30 cellular contexts compared by ENCODE assay signal in genomic region chr17:43383372-43383771, GRCh38.
"Had no signal": no experiment of that assay in that cellular context is flagged by ENCODE, and none has a peak within 500 bp of the region (broad histone marks: within the 10 kb centered on the region; RNA-seq: fewer than 3 reads in every experiment).

No MANE protein-coding gene starts in this region.

- ATAC-seq: activated CD8-positive, alpha-beta T cell treated with anti-CD3 and anti-CD28 coated beads for 36 hours; activated T-cell treated with anti-CD3 and anti-CD28 coated beads, Interleukin-2, amount 50 U/mL, for 72 hours; activated T-helper 17 cell treated with anti-CD3 and anti-CD28 coated beads, Interleukin-2, amount 50 U/mL, for 72 hours; Panc1 had no signal

- H3K27ac Mint-ChIP-seq: activated CD4-positive, alpha-beta T cell treated with anti-CD3 and anti-CD28 coated beads, Interleukin-2, amount 10 ng/mL, durations not matched to agents 24 days and 14 days; activated CD8-positive, alpha-beta T cell treated with anti-CD3 and anti-CD28 coated beads for 36 hours; activated naive CD8-positive, alpha-beta T cell treated with anti-CD3 and anti-CD28 coated beads for 36 hours; activated T-cell treated with anti-CD3 and anti-CD28 coated beads, Interleukin-2, amount 50 U/mL, for 72 hours; activated T-helper 17 cell treated with anti-CD3 and anti-CD28 coated beads, Interleukin-2, amount 50 U/mL, for 72 hours; T-helper 2 cell treated with Interferon-gamma antibody and Interleukin-4, amounts not matched to agents 5 μg/mL and 100 μg/mL, for 36 hours had no signal

- H3K4me3 Mint-ChIP-seq: activated CD4-positive, alpha-beta T cell treated with anti-CD3 and anti-CD28 coated beads, Interleukin-2, amount 10 ng/mL, durations not matched to agents 24 days and 14 days; activated CD8-positive, alpha-beta T cell treated with anti-CD3 and anti-CD28 coated beads for 36 hours; activated naive CD8-positive, alpha-beta T cell treated with anti-CD3 and anti-CD28 coated beads for 36 hours; activated T-cell treated with anti-CD3 and anti-CD28 coated beads, Interleukin-2, amount 50 U/mL, for 72 hours; activated T-helper 17 cell treated with anti-CD3 and anti-CD28 coated beads, Interleukin-2, amount 50 U/mL, for 72 hours; T-helper 2 cell treated with Interferon-gamma antibody and Interleukin-4, amounts not matched to agents 5 μg/mL and 100 μg/mL, for 36 hours had no signal

- H3K27me3 ChIP-seq: ascending aorta, cardiac muscle cell, SJCRH30 had no signal

- DNase-seq: activated CD4-positive, alpha-beta T cell treated with anti-CD3 and anti-CD28 coated beads, Interleukin-2, amount 10 ng/mL, durations not matched to agents 24 days and 14 days; activated CD4-positive, alpha-beta T cell treated with anti-CD3 and anti-CD28 coated beads, Interleukin-2, amount 50 U/mL, for 4 hours; activated CD8-positive, alpha-beta T cell treated with anti-CD3 and anti-CD28 coated beads for 36 hours; activated effector memory CD4-positive, alpha-beta T cell treated with anti-CD3 and anti-CD28 coated beads, Interleukin-2, amount 50 U/mL, for 16 hours; activated naive CD4-positive, alpha-beta T cell; activated naive CD4-positive, alpha-beta T cell treated with anti-CD3 and anti-CD28 coated beads, Interleukin-2, amount 50 U/mL, for 16 hours; activated naive CD8-positive, alpha-beta T cell treated with anti-CD3 and anti-CD28 coated beads for 36 hours; activated T-cell treated with anti-CD3 and anti-CD28 coated beads, Interleukin-2, amount 50 U/mL, for 1 hour; activated T-cell treated with anti-CD3 and anti-CD28 coated beads, Interleukin-2, amount 50 U/mL, for 72 hours; amniotic stem cell; NCI-H1092 treated with DMSO at 0.1 percent for 48 hours; NCI-H1417; NCI-H146; NCI-H187; NCI-H2029 treated with DMSO at 0.1 percent for 48 hours; NCI-H2107; NCI-H2171; NCI-H446 treated with DMSO at 0.1 percent for 48 hours; NCI-H524; NCI-H69; NCI-H82; SHP77; SJCRH30 had no signal

- H3K9me3 Mint-ChIP-seq: activated T-helper 17 cell treated with anti-CD3 and anti-CD28 coated beads, Interleukin-2, amount 50 U/mL, for 72 hours had no signal

- FAIRE-seq: TTC549 had no signal

- H3K4me3 ChIP-seq: ascending aorta, cardiac muscle cell, SJCRH30, SK-N-MC had no signal

- H3K4me1 ChIP-seq: SJCRH30 had no signal

- H3K27me3 Mint-ChIP-seq: activated CD8-positive, alpha-beta T cell treated with anti-CD3 and anti-CD28 coated beads for 36 hours; activated naive CD8-positive, alpha-beta T cell treated with anti-CD3 and anti-CD28 coated beads for 36 hours; activated T-helper 17 cell treated with anti-CD3 and anti-CD28 coated beads, Interleukin-2, amount 50 U/mL, for 72 hours had no signal

- H3K27ac ChIP-seq: ascending aorta, cardiac muscle cell, SJCRH30, SK-N-MC had no signal

- H3K36me3 ChIP-seq: cardiac muscle cell, SJCRH30 had no signal
